9 cellular contexts compared by ENCODE assay signal in the genomic region with DNA sequence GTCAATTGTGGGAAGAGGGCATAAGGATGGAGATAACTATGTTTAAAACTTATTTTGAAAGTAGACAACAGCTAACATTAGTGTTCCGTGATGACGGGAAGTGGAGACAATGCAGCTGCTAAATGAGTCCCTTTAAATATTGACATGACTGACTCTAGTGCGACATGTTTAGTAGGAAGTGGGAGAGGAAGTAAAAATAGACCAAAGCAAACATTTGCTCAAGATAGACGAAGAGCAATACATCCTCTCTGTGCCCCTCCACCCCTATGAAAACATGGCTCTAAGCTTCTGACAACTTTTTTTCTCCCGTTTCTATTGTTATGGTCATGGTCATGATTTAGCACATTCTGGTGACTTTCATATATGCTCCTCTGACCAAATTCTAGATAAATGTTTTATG. TPM values are rescaled to one million over a fixed set of nuclear protein-coding genes. Genes with fewer than 3 reads are reported as not detected.
DNase-seq lines count a peak whose midpoint lies in the region; ATAC-seq, FAIRE-seq and TF ChIP-seq lines count a peak whose summit lies in the region.
"Had no signal": no experiment of that assay in that cellular context is flagged by ENCODE, and none has a peak within 500 bp of the region (broad histone marks: within the 10 kb centered on the region; RNA-seq: fewer than 3 reads in every experiment).

No MANE protein-coding gene starts in this region.

- H3K4me1 Mint-ChIP-seq in IgD-negative memory B cell, result peaks cover 31 to 36% (median 32%) of the 10 kb centered on the region in 3 donors

- TF ChIP-seq POLR2A in A549 (IDR thresholded peaks at IDR 0.05; ENCODE audit: low read length) (no peak), H1 (IDR thresholded peaks at IDR 0.05; ENCODE audit: control extremely low read depth in 1 of 2, low read depth in 2 of 2, low read length in 2 of 2) (no peak), lower leg skin (IDR thresholded peaks at IDR 0.05) (no peak)

- no peak overlapping the region for H3K14ac ChIP-seq in H1 (ENCODE audit: insufficient read length)

- no peak overlapping the region for H3K4me3 ChIP-seq in A549
- no peak overlapping the region for H3K4me3 ChIP-seq in H1 (ENCODE audit: extremely low read depth in 1 of 4, insufficient read depth in 2 of 4, low read depth in 3 of 4, low read length in 4 of 4)
- H3K4me3 ChIP-seq in lower leg skin (ENCODE audit: low read depth, poor library complexity, severe bottlenecking), result no peak overlapping the region

- peak overlapping the region in 2 of 3 donors; percentile 41 to 73 for H3K27ac Mint-ChIP-seq in IgD-negative memory B cell

- no peak overlapping the region for H4K8ac ChIP-seq in H1 (ENCODE audit: extremely low read depth, insufficient read depth, low read length)

- TF ChIP-seq CTCF in A549 (IDR thresholded peaks at IDR 0.05) (no peak), H1 (IDR thresholded peaks at IDR 0.05; ENCODE audit: control extremely low read depth in 1 of 3, insufficient read depth in 1 of 3, low read depth in 1 of 3, low read length in 3 of 3) (no peak), lower leg skin (IDR thresholded peaks at IDR 0.05) (no peak)

- H3K27ac ChIP-seq in A549, result no peak overlapping the region
- no peak overlapping the region for H3K27ac ChIP-seq in H1 (ENCODE audit: low read depth, low read length)

- DNase-seq in A549 (ENCODE audit: low read depth in 1 of 2, low spot score in 1 of 2) (peak in 1 of 2 experiments; percentile 13), H1 (ENCODE audit: low read depth in 1 of 2, low spot score in 2 of 2) (no peak), activated gamma-delta T cell treated with Interleukin-2 at 50 U/mL for 16 hours (no peak), lower leg skin (ENCODE audit: low spot score in 2 of 2) (no peak), kidney tubule cell (ENCODE audit: low spot score) (no peak), HTR-8/SVneo (ENCODE audit: insufficient read length, low spot score) (no peak)

- no peaks in the 10 kb centered on the region for H3K79me2 ChIP-seq in H1 (ENCODE audit: control insufficient read depth in 1 of 2, insufficient read depth in 2 of 2, low read length in 2 of 2)

- H3K9me3 ChIP-seq in A549 (no peaks in the 10 kb centered on the region), H1 (ENCODE audit: insufficient read depth in 2 of 2, low read depth in 1 of 2, low read length in 1 of 2) (no peaks in the 10 kb centered on the region)

- POLR2A ChIA-PET in A549 (lab: Yijun Ruan, JAX) (no interaction called here), H1 (lab: Charles Lee; ENCODE audit: partially characterized antibody) (no interaction called here)

- H2BK5ac ChIP-seq in H1 (ENCODE audit: low read depth, low read length), result no peak overlapping the region

- H3K9me3 Mint-ChIP-seq in IgD-negative memory B cell, result no peaks in the 10 kb centered on the region
- H3K9me3 Mint-ChIP-seq: nephron had no signal

- H3K79me1 ChIP-seq in H1 (ENCODE audit: low read depth, low read length), result no peaks in the 10 kb centered on the region

- no peak overlapping the region for H3K9ac ChIP-seq in H1 (replicated peaks in 1 of 4; ENCODE audit: extremely low read depth in 1 of 4, low read depth in 3 of 4, low read length in 3 of 4)

- FAIRE-seq in A549 (lab: Jason Lieb, UNC) (no peak), H1 (lab: Jason Lieb, UNC) (no peak), HTR-8/SVneo (lab: Jason Lieb, UNC) (no peak)

- CTCF ChIA-PET in A549 (lab: Yijun Ruan, JAX), result interaction anchor here (1.2 to 1.9 kb wide), 2 partner anchors 9 to 358 kb away, joined by 3 to 4 read pairs; no protein-coding TSS in a partner anchor
- CTCF ChIA-PET in H1 (lab: Charles Lee; ENCODE audit: partially characterized antibody), result interaction anchor here (0.6 to 1.3 kb wide), 3 partner anchors 18 to 411 kb away, joined by 3 to 4 read pairs (median 4); no protein-coding TSS in a partner anchor

- TF ChIP-seq EP300 in A549 (IDR thresholded peaks at IDR 0.05), result no peak
- no peak for TF ChIP-seq EP300 in H1 (IDR thresholded peaks at IDR 0.05; ENCODE audit: borderline replicate concordance in 1 of 2, low read depth in 2 of 2, low read length in 2 of 2)

- no peaks in the 10 kb centered on the region for H3K27me3 ChIP-seq in H1 (replicated peaks in 1 of 4; ENCODE audit: control insufficient read depth in 3 of 4, extremely low read depth in 1 of 4, insufficient read depth in 3 of 4, low read length in 3 of 4)

- no peak overlapping the region for H2AK5ac ChIP-seq in H1 (ENCODE audit: low read depth, low read length)

- H3K23me2 ChIP-seq in H1 (ENCODE audit: low read depth, low read length), result no peaks in the 10 kb centered on the region

- H4K20me1 ChIP-seq in H1 (replicated peaks in 1 of 2; ENCODE audit: control insufficient read depth in 1 of 2, insufficient read depth in 2 of 2, low read length in 2 of 2), result no peaks in the 10 kb centered on the region

- no peak overlapping the region for H3K56ac ChIP-seq in H1 (replicated peaks; ENCODE audit: insufficient read length, low read depth, low read length)

- H2BK120ac ChIP-seq in H1 (replicated peaks; ENCODE audit: low read depth, low read length), result no peak overlapping the region

- H3K18ac ChIP-seq in H1 (ENCODE audit: extremely low read depth, low read length), result no peak overlapping the region

- no peaks in the 10 kb centered on the region for H3K27me3 Mint-ChIP-seq in IgD-negative memory B cell

- peak overlapping the region; percentile 87; the same call in 1 of the 2 replicates for H2AFZ ChIP-seq in H1 (ENCODE audit: low read length)

- no peak overlapping the region for H3K23ac ChIP-seq in H1 (ENCODE audit: insufficient read length)

- H3K36me3 Mint-ChIP-seq in IgD-negative memory B cell, result no peaks in the 10 kb centered on the region

- intact Hi-C loops in lower leg skin (cut with DNase I; ENCODE audit: low total_unique reads), result no loop called here

- no peaks in the 10 kb centered on the region for H3K36me3 ChIP-seq in H1 (ENCODE audit: control insufficient read depth in 2 of 4, insufficient read depth in 4 of 4, low read length in 3 of 4)

- no peak overlapping the region for H2BK20ac ChIP-seq in H1 (ENCODE audit: low read length)

- no peak overlapping the region for H2BK15ac ChIP-seq in H1 (ENCODE audit: low read length)

- TF ChIP-seq RAD21 in A549 (conservative IDR thresholded peaks at IDR 0.05 in 1 of 2, IDR thresholded peaks at IDR 0.05 in 1 of 2) (no peak), H1 (IDR thresholded peaks at IDR 0.05 in 1 of 2, conservative IDR thresholded peaks at IDR 0.05 in 1 of 2; ENCODE audit: low read depth in 2 of 2, low read length in 2 of 2) (no peak)

- H2BK12ac ChIP-seq in H1 (ENCODE audit: low read depth, low read length), result no peak overlapping the region

- no peak overlapping the region for H4K5ac ChIP-seq in H1 (ENCODE audit: insufficient read length, low read depth, low read length)

- H3K4me3 Mint-ChIP-seq in IgD-negative memory B cell, result peak overlapping the region in 3 of 4 donors; percentile 65 to 79 (median 75)
- H3K4me3 Mint-ChIP-seq: nephron had no signal

- H3K4me2 ChIP-seq in A549 (peak overlapping the region; percentile 51), H1 (ENCODE audit: insufficient read depth in 1 of 2, low read depth in 2 of 2, low read length in 2 of 2) (no peak overlapping the region)

- no peak overlapping the region for H4K91ac ChIP-seq in H1 (replicated peaks; ENCODE audit: insufficient read length, low read length)

- ATAC-seq in A549 (no peak; a peak in 1 of 6 replicates), GM19328 (IDR thresholded peaks at IDR 0.05; ENCODE audit: unreplicated experiment) (peak; percentile 53)

- WGBS in A549 (ENCODE audit: missing lambda C conversion rate), result 13% methylated on average over 5 of the region's 5 CpGs
- 86% methylated on average over 5 of the region's 5 CpGs; no CpG with 5 or more reads in 1 of the 2 experiments for WGBS in H1 (ENCODE audit: extremely low coverage in 1 of 2, insufficient coverage in 1 of 2, insufficient read length in 1 of 2, insufficient replicate concordance in 2 of 2, low coverage in 1 of 2, low lambda C conversion rate in 2 of 2, missing lambda C conversion rate in 1 of 2), 2 experiments
- WGBS in lower leg skin, 2 donors, result 62 to 63% methylated on average over 5 of the region's 5 CpGs

- H3K4me1 ChIP-seq in A549 (peaks cover 10% of the 10 kb centered on the region), H1 (replicated peaks in 1 of 4; ENCODE audit: control insufficient read depth in 3 of 4, insufficient read depth in 4 of 4, low read length in 3 of 4) (peaks cover 0 to 2% (median 0%) of the 10 kb centered on the region in 4 experiments; a peak in 2 of 7 replicates)

- H3K4ac ChIP-seq in H1 (replicated peaks; ENCODE audit: insufficient read length, low read depth, low read length), result no peak overlapping the region

TF ChIP-seq in A549, 52 proteins besides CTCF, POLR2A, EP300 and RAD21:
- TF ChIP-seq JUNB (IDR thresholded peaks at IDR 0.05) (no peak), ZSCAN20 (CRISPR knock-in tag; IDR thresholded peaks at IDR 0.05) (no peak)

TF ChIP-seq in H1, 55 proteins besides CTCF, POLR2A, EP300 and RAD21 (continues in another document):
- no peak for TF ChIP-seq CTBP2 (IDR thresholded peaks at IDR 0.05; ENCODE audit: borderline replicate concordance, insufficient read depth, insufficient read length, low read length)
- TF ChIP-seq, protein P1, sequence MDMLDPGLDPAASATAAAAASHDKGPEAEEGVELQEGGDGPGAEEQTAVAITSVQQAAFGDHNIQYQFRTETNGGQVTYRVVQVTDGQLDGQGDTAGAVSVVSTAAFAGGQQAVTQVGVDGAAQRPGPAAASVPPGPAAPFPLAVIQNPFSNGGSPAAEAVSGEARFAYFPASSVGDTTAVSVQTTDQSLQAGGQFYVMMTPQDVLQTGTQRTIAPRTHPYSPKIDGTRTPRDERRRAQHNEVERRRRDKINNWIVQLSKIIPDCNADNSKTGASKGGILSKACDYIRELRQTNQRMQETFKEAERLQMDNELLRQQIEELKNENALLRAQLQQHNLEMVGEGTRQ (IDR thresholded peaks at IDR 0.05; ENCODE audit: low read length), result no peak
- TF ChIP-seq NRF1 (IDR thresholded peaks at IDR 0.05; ENCODE audit: low read depth, low read length), result no peak

RNA-seq across cellular contexts. Expression of a gene that starts 60.0 kb away (rescaled TPM):
- polyA plus RNA-seq in A549 (2011; rRNA removed) (0.06 and 0.09 TPM in 2 replicates), A549 (2017; fragmentation: RNase III; extraction: RNeasy Plus Mini Kit Qiagen cat#74134 plus additional on column Dnase treatment) (0.01 to 0.12 TPM (median 0.03 TPM) in 3 replicates), IgD-negative memory B cell (not detected), H1 (2011; rRNA removed) (9.0 and 13.8 TPM in 2 replicates)
- under 0.01 and 0.03 TPM in 2 replicates for polyA plus RNA-seq in A549 (2012; cell fraction: cytosol; rRNA removed)
- 0.01 and 0.02 TPM in 2 replicates for polyA plus RNA-seq in A549 (2012; cell fraction: nucleus; rRNA removed)
- 0.04 and 0.10 TPM in 2 replicates for polyA minus RNA-seq in A549 (2011; rRNA and poly(A)+ RNA removed)
- 14.4 and 14.6 TPM in 2 replicates for total RNA-seq in H1 (2021; fragmentation: NEBNext Ultra II Directional; extraction: Animal tissue kit (Norgen Biotek cat#: 25700))
- polyA plus RNA-seq in H1 (2011; cell fraction: cytosol; rRNA removed), result 15.4 TPM
- 28.7 TPM for polyA plus RNA-seq in H1 (2011; cell fraction: nucleus; rRNA removed)
- 10.9 to 12.7 TPM (median 11.7 TPM) in 4 replicates for polyA plus RNA-seq in H1 (2012, experiment 1 of 2)
- polyA plus RNA-seq in H1 (2012, experiment 2 of 2), result 0.21 TPM
- polyA plus RNA-seq in H1 (2013, experiment 1 of 2), result 13.7 TPM
- 9.6 TPM for polyA plus RNA-seq in H1 (2013, experiment 2 of 2)
- polyA minus RNA-seq in H1 (2011; rRNA and poly(A)+ RNA removed), result 37.9 and 68.7 TPM in 2 replicates
- polyA minus RNA-seq in H1 (2011; cell fraction: cytosol; rRNA and poly(A)+ RNA removed), result 11.5 TPM
- 36.6 TPM for polyA minus RNA-seq in H1 (2011; cell fraction: nucleus; rRNA and poly(A)+ RNA removed)
- total RNA-seq in lower leg skin, result 1 to 10 TPM; 1.0 to 8.1 (median 2.5) TPM
